ENCODE assay signal across 28 cellular contexts in the genomic region with DNA sequence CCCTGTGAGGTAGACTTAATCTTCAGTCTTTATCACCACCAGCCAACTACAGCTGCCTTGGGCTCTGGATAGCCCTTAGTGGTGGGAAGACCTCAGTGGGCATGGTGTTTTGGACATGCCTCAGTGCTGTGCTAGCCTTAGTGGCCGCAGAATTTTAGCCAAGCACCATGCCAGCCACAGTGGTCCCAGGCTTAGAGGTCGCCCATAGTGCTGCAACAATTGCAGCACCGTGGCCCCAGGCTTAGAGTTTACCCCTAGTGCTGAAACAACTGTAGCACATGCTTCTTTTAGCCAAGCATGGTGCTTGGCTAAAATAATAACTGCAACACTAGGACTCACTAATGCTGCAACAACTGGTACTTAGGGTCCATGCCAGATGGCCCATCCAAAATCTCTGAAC. TPM values are rescaled to one million over a fixed set of nuclear protein-coding genes. Genes with fewer than 3 reads are reported as not detected.
"Had no signal": no experiment of that assay in that cellular context is flagged by ENCODE, and none has a peak within 500 bp of the region (broad histone marks: within the 10 kb centered on the region; RNA-seq: fewer than 3 reads in every experiment).

No MANE protein-coding gene starts in this region.

- H3K4me1 Mint-ChIP-seq: activated B cell treated with CpG ODN at 0.5 μM for 24 hours; activated naive CD8-positive, alpha-beta T cell treated with anti-CD3 and anti-CD28 coated beads, Interleukin-2, amount 10 ng/mL, durations not matched to agents 7 days and 5 days; activated T-helper 17 cell treated with anti-CD3 and anti-CD28 coated beads, Interleukin-2, amount 50 U/mL, for 72 hours; brain; central memory CD8-positive, alpha-beta T cell had no signal

- H3K36me3 ChIP-seq: ascending aorta, breast epithelium, esophagus squamous epithelium, gastroesophageal sphincter, heart right ventricle had no signal

- H3K4me3 ChIP-seq: ascending aorta, breast epithelium, esophagus squamous epithelium, gastroesophageal sphincter, heart right ventricle had no signal

- H3K36me3 Mint-ChIP-seq: activated naive CD8-positive, alpha-beta T cell treated with anti-CD3 and anti-CD28 coated beads, Interleukin-2, amount 10 ng/mL, durations not matched to agents 7 days and 5 days; brain had no signal

- H3K27ac Mint-ChIP-seq: activated B cell treated with CpG ODN at 0.5 μM for 24 hours; activated CD8-positive, alpha-beta T cell treated with anti-CD3 and anti-CD28 coated beads for 36 hours; activated naive CD4-positive, alpha-beta T cell treated with anti-CD3 and anti-CD28 coated beads for 36 hours; activated naive CD4-positive, alpha-beta T cell treated with anti-CD3 and anti-CD28 coated beads, Interleukin-2, amount 50 U/mL, for 72 hours; activated naive CD8-positive, alpha-beta T cell treated with anti-CD3 and anti-CD28 coated beads, Interleukin-2, amount 10 ng/mL, durations not matched to agents 7 days and 5 days; activated T-helper 17 cell treated with anti-CD3 and anti-CD28 coated beads, Interleukin-2, amount 50 U/mL, for 72 hours; brain; effector memory CD8-positive, alpha-beta T cell had no signal

- DNase-seq: activated B cell treated with CpG ODN at 0.5 μM for 24 hours; activated CD4-positive, alpha-beta T cell treated with anti-CD3 and anti-CD28 coated beads for 48 hours; activated CD4-positive, alpha-beta T cell treated with anti-CD3 and anti-CD28 coated beads, Interleukin-2, amount 50 U/mL, for 1 hour; activated CD4-positive, alpha-beta T cell treated with anti-CD3 and anti-CD28 coated beads, Interleukin-2, amount 50 U/mL, for 48 hours; activated CD8-positive, alpha-beta memory T cell treated with anti-CD3 and anti-CD28 coated beads for 24 hours; activated CD8-positive, alpha-beta T cell treated with anti-CD3 and anti-CD28 coated beads for 36 hours; activated effector memory CD4-positive, alpha-beta T cell treated with Interleukin-2 at 50 U/mL for 16 hours; activated gamma-delta T cell treated with Interleukin-2 at 50 U/mL for 16 hours; activated naive CD4-positive, alpha-beta T cell treated with anti-CD3 and anti-CD28 coated beads for 36 hours; activated naive CD8-positive, alpha-beta T cell treated with anti-CD3 and anti-CD28 coated beads, Interleukin-2, amount 10 ng/mL, durations not matched to agents 7 days and 5 days; activated T-cell treated with anti-CD3 and anti-CD28 coated beads, Interleukin-2, amount 50 U/mL, for 4 hours; cortex of kidney; dermis blood vessel endothelial cell; effector CD4-positive, alpha-beta T cell; effector memory CD8-positive, alpha-beta T cell; esophagus squamous epithelium; foreskin melanocyte; heart right ventricle; T-helper 2 cell had no signal

- H3K9me3 Mint-ChIP-seq: activated B cell treated with CpG ODN at 0.5 μM for 24 hours; activated CD8-positive, alpha-beta T cell treated with anti-CD3 and anti-CD28 coated beads for 36 hours; activated naive CD4-positive, alpha-beta T cell treated with anti-CD3 and anti-CD28 coated beads for 36 hours; activated T-cell treated with anti-CD3 and anti-CD28 coated beads, Interleukin-2, amount 50 U/mL, for 4 hours; activated T-helper 17 cell treated with anti-CD3 and anti-CD28 coated beads, Interleukin-2, amount 50 U/mL, for 72 hours had no signal

- H3K4me3 Mint-ChIP-seq: activated B cell treated with CpG ODN at 0.5 μM for 24 hours; activated CD8-positive, alpha-beta T cell treated with anti-CD3 and anti-CD28 coated beads for 36 hours; activated naive CD4-positive, alpha-beta T cell treated with anti-CD3 and anti-CD28 coated beads for 36 hours; activated naive CD8-positive, alpha-beta T cell treated with anti-CD3 and anti-CD28 coated beads, Interleukin-2, amount 10 ng/mL, durations not matched to agents 7 days and 5 days; activated T-cell treated with anti-CD3 and anti-CD28 coated beads, Interleukin-2, amount 50 U/mL, for 4 hours; activated T-helper 17 cell treated with anti-CD3 and anti-CD28 coated beads, Interleukin-2, amount 50 U/mL, for 72 hours; brain; central memory CD8-positive, alpha-beta T cell; effector memory CD8-positive, alpha-beta T cell had no signal

- ATAC-seq: activated CD4-positive, CD25-positive, alpha-beta regulatory T cell treated with anti-CD3 and anti-CD28 coated beads, Interleukin-2, amount 50 U/mL, for 24 hours; activated CD8-positive, alpha-beta T cell treated with anti-CD3 and anti-CD28 coated beads for 36 hours; activated naive CD4-positive, alpha-beta T cell treated with anti-CD3 and anti-CD28 coated beads, Interleukin-2, amount 50 U/mL, for 72 hours; activated T-cell treated with anti-CD3 and anti-CD28 coated beads, Interleukin-2, amount 50 U/mL, for 4 hours; activated T-helper 17 cell treated with anti-CD3 and anti-CD28 coated beads, Interleukin-2, amount 50 U/mL, for 72 hours; effector memory CD8-positive, alpha-beta T cell; gastroesophageal sphincter; heart right ventricle had no signal

- H3K27me3 ChIP-seq: ascending aorta, breast epithelium, esophagus squamous epithelium, gastroesophageal sphincter, heart right ventricle had no signal

- H3K27me3 Mint-ChIP-seq: activated B cell treated with CpG ODN at 0.5 μM for 24 hours; activated CD8-positive, alpha-beta T cell treated with anti-CD3 and anti-CD28 coated beads for 36 hours; activated T-helper 17 cell treated with anti-CD3 and anti-CD28 coated beads, Interleukin-2, amount 50 U/mL, for 72 hours; brain; central memory CD8-positive, alpha-beta T cell; effector memory CD8-positive, alpha-beta T cell had no signal

RNA-seq across cellular contexts. Expression of a gene that starts 38.9 kb away (rescaled TPM):
- total RNA-seq: fibroblast of lung had no signal
